17 cellular contexts compared by ENCODE assay signal in the genomic region with DNA sequence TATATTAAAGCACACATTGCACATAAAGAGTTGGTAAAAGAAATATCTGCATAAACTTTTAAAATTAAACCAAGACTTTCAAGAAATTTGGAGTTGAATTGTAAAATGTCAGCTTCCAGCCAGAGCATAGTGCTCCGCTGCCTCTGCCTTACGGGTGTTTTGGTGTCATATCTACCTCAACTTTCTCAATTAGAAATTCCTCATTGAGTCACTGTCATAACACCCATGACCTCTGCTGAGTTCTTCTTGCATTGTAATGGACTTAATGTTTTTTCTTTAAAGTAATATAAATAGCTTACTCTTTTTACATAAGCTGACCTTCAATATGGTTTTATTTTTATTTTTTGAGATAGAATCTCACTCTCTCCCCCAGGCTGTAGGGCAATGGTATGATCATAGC.
DNase-seq lines count a peak whose midpoint lies in the region; ATAC-seq and TF ChIP-seq lines count a peak whose summit lies in the region.
"Had no signal": no experiment of that assay in that cellular context is flagged by ENCODE, and none has a peak within 500 bp of the region (broad histone marks: within the 10 kb centered on the region; RNA-seq: fewer than 3 reads in every experiment).

No MANE protein-coding gene starts in this region.

- H3K4me3 Mint-ChIP-seq in stimulated activated naive CD8-positive, alpha-beta T cell treated with anti-CD3 and anti-CD28 coated beads, Interleukin-15, amount 100 ng/mL, for 72 hours, result no peak overlapping the region
- H3K4me3 Mint-ChIP-seq in activated T-helper 2 cell treated with anti-CD3 and anti-CD28 coated beads, Interferon-gamma antibody, Interleukin-2, Interleukin-4, amounts not matched to agents 10 μg/mL and 5 μg/mL and 100 μg/mL, durations not matched to agents 14 hours and 24 hours and 36 hours (ENCODE audit: low read depth), result no peak overlapping the region
- H3K4me3 Mint-ChIP-seq: activated CD4-positive, alpha-beta T cell treated with anti-CD3 and anti-CD28 coated beads, Interleukin-2, amount 10 ng/mL, durations not matched to agents 24 days and 14 days had no signal

- H3K36me3 ChIP-seq in mesenchymal stem cell (ENCODE audit: control insufficient read depth in 1 of 2, insufficient read depth in 2 of 2, low read depth in 1 of 2, low read length in 2 of 2), result no peaks in the 10 kb centered on the region

- no peaks in the 10 kb centered on the region for H3K27me3 ChIP-seq in mesenchymal stem cell (ENCODE audit: control insufficient read depth in 1 of 2, insufficient read depth in 1 of 2, low read length in 2 of 2)

- no peak overlapping the region for H2BK120ac ChIP-seq in mesenchymal stem cell (ENCODE audit: low read depth, low read length)

- H3K9me3 ChIP-seq in mesenchymal stem cell (ENCODE audit: control insufficient read depth, low read length), result peaks cover 20% of the 10 kb centered on the region

- H3K27ac Mint-ChIP-seq in stimulated activated naive CD8-positive, alpha-beta T cell treated with anti-CD3 and anti-CD28 coated beads, Interleukin-15, amount 100 ng/mL, for 72 hours, result no peak overlapping the region
- no peak overlapping the region for H3K27ac Mint-ChIP-seq in activated T-helper 2 cell treated with anti-CD3 and anti-CD28 coated beads, Interferon-gamma antibody, Interleukin-2, Interleukin-4, amounts not matched to agents 10 μg/mL and 5 μg/mL and 100 μg/mL, durations not matched to agents 14 hours and 24 hours and 36 hours
- H3K27ac Mint-ChIP-seq: activated CD4-positive, alpha-beta T cell treated with anti-CD3 and anti-CD28 coated beads, Interleukin-2, amount 10 ng/mL, durations not matched to agents 24 days and 14 days had no signal

- H3K27me3 Mint-ChIP-seq in stimulated activated naive CD8-positive, alpha-beta T cell treated with anti-CD3 and anti-CD28 coated beads, Interleukin-15, amount 100 ng/mL, for 72 hours, result no peaks in the 10 kb centered on the region
- H3K27me3 Mint-ChIP-seq in activated T-helper 2 cell treated with anti-CD3 and anti-CD28 coated beads, Interferon-gamma antibody, Interleukin-2, Interleukin-4, amounts not matched to agents 10 μg/mL and 5 μg/mL and 100 μg/mL, durations not matched to agents 14 hours and 24 hours and 36 hours (ENCODE audit: low read depth), result no peaks in the 10 kb centered on the region
- H3K27me3 Mint-ChIP-seq: activated CD4-positive, alpha-beta T cell treated with anti-CD3 and anti-CD28 coated beads, Interleukin-2, amount 10 ng/mL, durations not matched to agents 24 days and 14 days had no signal

- no peaks in the 10 kb centered on the region for H3K4me1 ChIP-seq in mesenchymal stem cell (ENCODE audit: control insufficient read depth, insufficient read depth, low read depth, low read length)

- H3K27ac ChIP-seq in mesenchymal stem cell (ENCODE audit: low read length, poor library complexity, severe bottlenecking), result no peak overlapping the region

- H3K4ac ChIP-seq in mesenchymal stem cell (ENCODE audit: low read depth in 1 of 2, low read length in 2 of 2), result no peak overlapping the region

- no peaks in the 10 kb centered on the region for H3K79me1 ChIP-seq in mesenchymal stem cell (replicated peaks; ENCODE audit: low read length, poor library complexity, severe bottlenecking)

- no peak overlapping the region for H2BK12ac ChIP-seq in mesenchymal stem cell (ENCODE audit: low read length in 2 of 2)

- H2BK15ac ChIP-seq in mesenchymal stem cell (ENCODE audit: low read depth, poor library complexity, severe bottlenecking), result no peak overlapping the region

- H3K4me3 ChIP-seq in choroid plexus epithelial cell (ENCODE audit: low read depth, low read length) (no peak overlapping the region), mesenchymal stem cell (ENCODE audit: insufficient read depth in 1 of 2, low read depth in 1 of 2, low read length in 2 of 2) (no peak overlapping the region)
- H3K4me3 ChIP-seq: K562 had no signal

- H3K4me2 ChIP-seq in mesenchymal stem cell (ENCODE audit: low read length, poor library complexity, severe bottlenecking), result no peak overlapping the region

- H3K36me3 Mint-ChIP-seq in activated T-helper 2 cell treated with anti-CD3 and anti-CD28 coated beads, Interferon-gamma antibody, Interleukin-2, Interleukin-4, amounts not matched to agents 10 μg/mL and 5 μg/mL and 100 μg/mL, durations not matched to agents 14 hours and 24 hours and 36 hours (ENCODE audit: low read depth), result no peaks in the 10 kb centered on the region

- intact Hi-C loops in posterior cingulate gyrus (cut with DNase I), result no loop called here
- intact Hi-C loops in activated T-helper 2 cell treated with anti-CD3 and anti-CD28 coated beads, Interferon-gamma antibody, Interleukin-2, Interleukin-4, amounts not matched to agents 10 μg/mL and 5 μg/mL and 100 μg/mL, durations not matched to agents 14 hours and 24 hours and 36 hours (cut with micrococcal nuclease), result no loop called here

- ATAC-seq in stimulated activated naive CD8-positive, alpha-beta T cell treated with anti-CD3 and anti-CD28 coated beads, Interleukin-15, amount 100 ng/mL, for 72 hours, result no peak
- ATAC-seq: K562, left ventricle myocardium superior had no signal

- H3K9ac ChIP-seq in mesenchymal stem cell (ENCODE audit: low read length), result no peak overlapping the region

- 45% methylated on average over 2 of the region's 2 CpGs for WGBS in mesenchymal stem cell

- no peak for TF ChIP-seq CTCF in choroid plexus epithelial cell (conservative IDR thresholded peaks at IDR 0.05; ENCODE audit: low read depth, low read length)

- no peak overlapping the region for H2AFZ ChIP-seq in mesenchymal stem cell (ENCODE audit: low read depth, low read length)

- no peaks in the 10 kb centered on the region for H3K4me1 Mint-ChIP-seq in stimulated activated naive CD8-positive, alpha-beta T cell treated with anti-CD3 and anti-CD28 coated beads, Interleukin-15, amount 100 ng/mL, for 72 hours
- no peaks in the 10 kb centered on the region for H3K4me1 Mint-ChIP-seq in activated T-helper 2 cell treated with anti-CD3 and anti-CD28 coated beads, Interferon-gamma antibody, Interleukin-2, Interleukin-4, amounts not matched to agents 10 μg/mL and 5 μg/mL and 100 μg/mL, durations not matched to agents 14 hours and 24 hours and 36 hours (ENCODE audit: low read depth)
- H3K4me1 Mint-ChIP-seq: activated CD4-positive, alpha-beta T cell treated with anti-CD3 and anti-CD28 coated beads, Interleukin-2, amount 10 ng/mL, durations not matched to agents 24 days and 14 days had no signal

- no peak overlapping the region for H3K23ac ChIP-seq in mesenchymal stem cell (ENCODE audit: low read length in 2 of 2)

- H2BK5ac ChIP-seq in mesenchymal stem cell (ENCODE audit: low read depth, low read length, poor library complexity, severe bottlenecking), result no peak overlapping the region

- no peak overlapping the region for H3K18ac ChIP-seq in mesenchymal stem cell (ENCODE audit: low read depth in 1 of 2, low read length in 2 of 2)

- H2AK5ac ChIP-seq in mesenchymal stem cell (ENCODE audit: low read length, severe bottlenecking), result no peak overlapping the region

- no peak overlapping the region for H4K91ac ChIP-seq in mesenchymal stem cell (ENCODE audit: low read length)

- H4K8ac ChIP-seq in mesenchymal stem cell (ENCODE audit: low read length), result no peak overlapping the region

- peaks cover 7 to 11% of the 10 kb centered on the region in 2 donors for H3K9me3 Mint-ChIP-seq in stimulated activated naive CD8-positive, alpha-beta T cell treated with anti-CD3 and anti-CD28 coated beads, Interleukin-15, amount 100 ng/mL, for 72 hours
- peaks cover 27% of the 10 kb centered on the region for H3K9me3 Mint-ChIP-seq in activated T-helper 2 cell treated with anti-CD3 and anti-CD28 coated beads, Interferon-gamma antibody, Interleukin-2, Interleukin-4, amounts not matched to agents 10 μg/mL and 5 μg/mL and 100 μg/mL, durations not matched to agents 14 hours and 24 hours and 36 hours

- H3K14ac ChIP-seq in mesenchymal stem cell (ENCODE audit: low read length in 2 of 2), result no peak overlapping the region

- DNase-seq in Daoy (ENCODE audit: low read depth) (peak; percentile 24), RPMI7951 (ENCODE audit: low read depth) (peak; percentile 83), choroid plexus epithelial cell (ENCODE audit: low read depth) (peak; percentile 52), mesenchymal stem cell (peak; percentile 38), posterior cingulate gyrus (no peak), GM19238 (ENCODE audit: insufficient read length, low spot score) (no peak)
- DNase-seq in stimulated activated naive CD8-positive, alpha-beta T cell treated with anti-CD3 and anti-CD28 coated beads, Interleukin-15, amount 100 ng/mL, for 72 hours, result no peak
- no peak for DNase-seq in activated T-helper 2 cell treated with anti-CD3 and anti-CD28 coated beads, Interferon-gamma antibody, Interleukin-2, Interleukin-4, amounts not matched to agents 10 μg/mL and 5 μg/mL and 100 μg/mL, durations not matched to agents 14 hours and 24 hours and 36 hours (ENCODE audit: low spot score)
- DNase-seq: activated CD4-positive, alpha-beta T cell treated with anti-CD3 and anti-CD28 coated beads, Interleukin-2, amount 10 ng/mL, durations not matched to agents 24 days and 14 days; activated naive CD4-positive, alpha-beta T cell treated with Interleukin-2 at 50 U/mL for 16 hours; Calu3; left ventricle myocardium superior; NCI-H1092; NCI-H526; occipital lobe; substantia nigra had no signal

Comparison
In these comparisons a context has a peak if more than half of its experiments do, and no peak if none do; other contexts are left out.
1. DNase-seq: peak in Daoy (single experiment), RPMI7951 (single experiment), choroid plexus epithelial cell (single experiment) and mesenchymal stem cell (single experiment); none in stimulated activated naive CD8-positive, alpha-beta T cell treated with anti-CD3 and anti-CD28 coated beads, Interleukin-15, amount 100 ng/mL, for 72 hours (0 of 2), posterior cingulate gyrus (0 of 10), activated T-helper 2 cell treated with anti-CD3 and anti-CD28 coated beads, Interferon-gamma antibody, Interleukin-2, Interleukin-4, amounts not matched to agents 10 μg/mL and 5 μg/mL and 100 μg/mL, durations not matched to agents 14 hours and 24 hours and 36 hours (single experiment) and GM19238 (single experiment).